In genomic region chr16:58049697-58050185, GRCh38 we compare ENCODE assay signal across 19 cellular contexts.
"Had no signal": no experiment of that assay in that cellular context is flagged by ENCODE, and none has a peak within 500 bp of the region (broad histone marks: within the 10 kb centered on the region; RNA-seq: fewer than 3 reads in every experiment).

No MANE protein-coding gene starts in this region.

- ATAC-seq: activated T-cell treated with anti-CD3 and anti-CD28 coated beads, Interleukin-2, amount 50 U/mL, for 72 hours; body of pancreas; foreskin keratinocyte; naive thymus-derived CD4-positive, alpha-beta T cell had no signal

- H3K4me3 Mint-ChIP-seq: activated CD4-positive, alpha-beta memory T cell treated with anti-CD3 and anti-CD28 coated beads, Interleukin-2, amount 10 ng/mL, durations not matched to agents 7 days and 5 days; activated naive CD8-positive, alpha-beta T cell; activated T-cell treated with anti-CD3 and anti-CD28 coated beads, Interleukin-2, amount 50 U/mL, for 72 hours; central memory CD8-positive, alpha-beta T cell; naive thymus-derived CD4-positive, alpha-beta T cell; stimulated activated naive CD8-positive, alpha-beta T cell treated with anti-CD3 and anti-CD28 coated beads, Interleukin-15, Interleukin-2, amounts not matched to agents 100 ng/mL and 50 ng/mL, for 24 hours had no signal

- H3K27ac ChIP-seq: body of pancreas, coronary artery, foreskin keratinocyte, right atrium auricular region, suprapubic skin had no signal

- H3K9me3 ChIP-seq: body of pancreas, right atrium auricular region, suprapubic skin, upper lobe of left lung had no signal

- DNase-seq: activated CD4-positive, alpha-beta memory T cell treated with anti-CD3 and anti-CD28 coated beads, Interleukin-2, amount 10 ng/mL, durations not matched to agents 7 days and 5 days; activated CD4-positive, alpha-beta T cell treated with anti-CD3 and anti-CD28 coated beads for 4 hours; activated gamma-delta T cell; activated T-cell treated with anti-CD3 and anti-CD28 coated beads, Interleukin-2, amount 50 U/mL, for 72 hours; amniotic stem cell; body of pancreas; foreskin keratinocyte; glutamatergic neuron; naive thymus-derived CD4-positive, alpha-beta T cell; nucleus accumbens; T-helper 2 cell; upper lobe of left lung had no signal

- H3K36me3 Mint-ChIP-seq: activated naive CD8-positive, alpha-beta T cell; naive thymus-derived CD4-positive, alpha-beta T cell had no signal

- H3K4me3 ChIP-seq: body of pancreas, coronary artery, right atrium auricular region, smooth muscle cell, suprapubic skin, upper lobe of left lung had no signal

- H3K27me3 Mint-ChIP-seq: activated CD4-positive, alpha-beta memory T cell treated with anti-CD3 and anti-CD28 coated beads, Interleukin-2, amount 10 ng/mL, durations not matched to agents 7 days and 5 days; activated naive CD8-positive, alpha-beta T cell; naive thymus-derived CD4-positive, alpha-beta T cell; stimulated activated naive CD8-positive, alpha-beta T cell treated with anti-CD3 and anti-CD28 coated beads, Interleukin-15, Interleukin-2, amounts not matched to agents 100 ng/mL and 50 ng/mL, for 24 hours had no signal

- H3K4me2 ChIP-seq: smooth muscle cell had no signal

- H3K36me3 ChIP-seq: right atrium auricular region, suprapubic skin had no signal

- H3K27me3 ChIP-seq: body of pancreas, foreskin keratinocyte, right atrium auricular region, suprapubic skin, upper lobe of left lung had no signal

- H3K4me1 Mint-ChIP-seq: central memory CD8-positive, alpha-beta T cell had no signal

- H3K9me3 Mint-ChIP-seq: activated CD4-positive, alpha-beta memory T cell treated with anti-CD3 and anti-CD28 coated beads, Interleukin-2, amount 10 ng/mL, durations not matched to agents 7 days and 5 days; activated T-cell treated with anti-CD3 and anti-CD28 coated beads, Interleukin-2, amount 50 U/mL, for 72 hours; central memory CD8-positive, alpha-beta T cell; naive thymus-derived CD4-positive, alpha-beta T cell; stimulated activated naive CD8-positive, alpha-beta T cell treated with anti-CD3 and anti-CD28 coated beads, Interleukin-15, Interleukin-2, amounts not matched to agents 100 ng/mL and 50 ng/mL, for 24 hours had no signal

- H3K27ac Mint-ChIP-seq: activated CD4-positive, alpha-beta memory T cell treated with anti-CD3 and anti-CD28 coated beads, Interleukin-2, amount 10 ng/mL, durations not matched to agents 7 days and 5 days; activated naive CD8-positive, alpha-beta T cell; activated T-cell treated with anti-CD3 and anti-CD28 coated beads, Interleukin-2, amount 50 U/mL, for 72 hours; naive thymus-derived CD4-positive, alpha-beta T cell; stimulated activated naive CD8-positive, alpha-beta T cell treated with anti-CD3 and anti-CD28 coated beads, Interleukin-15, Interleukin-2, amounts not matched to agents 100 ng/mL and 50 ng/mL, for 24 hours had no signal

- H3K4me1 ChIP-seq: body of pancreas, foreskin keratinocyte, suprapubic skin had no signal
